Comparison of ENCODE assay signal across 4 cellular contexts in the genomic region with DNA sequence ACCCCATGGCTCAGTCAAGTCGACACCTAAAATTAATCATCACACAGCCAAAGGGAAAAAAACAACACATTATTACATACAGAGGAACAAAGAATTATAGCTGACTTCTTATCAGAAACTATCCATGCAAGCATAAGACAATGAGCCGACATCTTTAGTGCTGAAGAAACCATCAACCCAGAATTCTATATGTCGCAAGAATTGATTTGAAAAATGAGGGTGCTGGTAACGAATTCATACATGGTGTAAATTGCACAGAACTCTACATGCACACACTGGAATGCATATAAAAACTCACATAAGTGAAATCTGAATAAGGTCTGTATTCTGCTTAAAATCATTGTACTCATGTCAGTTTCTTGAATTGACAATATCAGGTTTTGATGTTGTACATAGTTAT.
TF ChIP-seq lines count a peak whose summit lies in the region.

No MANE protein-coding gene starts in this region.

TF ChIP-seq in SK-N-SH, 30 proteins besides CTCF, POLR2A, EP300 and RAD21 (continues in another document):
- TF ChIP-seq, protein P1, sequence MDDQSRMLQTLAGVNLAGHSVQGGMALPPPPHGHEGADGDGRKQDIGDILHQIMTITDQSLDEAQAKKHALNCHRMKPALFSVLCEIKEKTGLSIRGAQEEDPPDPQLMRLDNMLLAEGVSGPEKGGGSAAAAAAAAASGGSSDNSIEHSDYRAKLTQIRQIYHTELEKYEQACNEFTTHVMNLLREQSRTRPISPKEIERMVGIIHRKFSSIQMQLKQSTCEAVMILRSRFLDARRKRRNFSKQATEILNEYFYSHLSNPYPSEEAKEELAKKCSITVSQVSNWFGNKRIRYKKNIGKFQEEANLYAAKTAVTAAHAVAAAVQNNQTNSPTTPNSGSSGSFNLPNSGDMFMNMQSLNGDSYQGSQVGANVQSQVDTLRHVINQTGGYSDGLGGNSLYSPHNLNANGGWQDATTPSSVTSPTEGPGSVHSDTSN (IDR thresholded peaks at IDR 0.05), result no peak
- TF ChIP-seq FOXJ3 (CRISPR knock-in tag; IDR thresholded peaks at IDR 0.05), result no peak
- TF ChIP-seq TEAD4 (IDR thresholded peaks at IDR 0.05; ENCODE audit: borderline replicate concordance, insufficient read depth), result no peak
- TF ChIP-seq GATA2 (CRISPR knock-in tag; IDR thresholded peaks at IDR 0.05), result no peak
- TF ChIP-seq, protein P2, sequence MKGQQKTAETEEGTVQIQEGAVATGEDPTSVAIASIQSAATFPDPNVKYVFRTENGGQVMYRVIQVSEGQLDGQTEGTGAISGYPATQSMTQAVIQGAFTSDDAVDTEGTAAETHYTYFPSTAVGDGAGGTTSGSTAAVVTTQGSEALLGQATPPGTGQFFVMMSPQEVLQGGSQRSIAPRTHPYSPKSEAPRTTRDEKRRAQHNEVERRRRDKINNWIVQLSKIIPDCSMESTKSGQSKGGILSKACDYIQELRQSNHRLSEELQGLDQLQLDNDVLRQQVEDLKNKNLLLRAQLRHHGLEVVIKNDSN (IDR thresholded peaks at IDR 0.05; ENCODE audit: borderline replicate concordance, low read depth), result no peak
- TF ChIP-seq, protein P3, sequence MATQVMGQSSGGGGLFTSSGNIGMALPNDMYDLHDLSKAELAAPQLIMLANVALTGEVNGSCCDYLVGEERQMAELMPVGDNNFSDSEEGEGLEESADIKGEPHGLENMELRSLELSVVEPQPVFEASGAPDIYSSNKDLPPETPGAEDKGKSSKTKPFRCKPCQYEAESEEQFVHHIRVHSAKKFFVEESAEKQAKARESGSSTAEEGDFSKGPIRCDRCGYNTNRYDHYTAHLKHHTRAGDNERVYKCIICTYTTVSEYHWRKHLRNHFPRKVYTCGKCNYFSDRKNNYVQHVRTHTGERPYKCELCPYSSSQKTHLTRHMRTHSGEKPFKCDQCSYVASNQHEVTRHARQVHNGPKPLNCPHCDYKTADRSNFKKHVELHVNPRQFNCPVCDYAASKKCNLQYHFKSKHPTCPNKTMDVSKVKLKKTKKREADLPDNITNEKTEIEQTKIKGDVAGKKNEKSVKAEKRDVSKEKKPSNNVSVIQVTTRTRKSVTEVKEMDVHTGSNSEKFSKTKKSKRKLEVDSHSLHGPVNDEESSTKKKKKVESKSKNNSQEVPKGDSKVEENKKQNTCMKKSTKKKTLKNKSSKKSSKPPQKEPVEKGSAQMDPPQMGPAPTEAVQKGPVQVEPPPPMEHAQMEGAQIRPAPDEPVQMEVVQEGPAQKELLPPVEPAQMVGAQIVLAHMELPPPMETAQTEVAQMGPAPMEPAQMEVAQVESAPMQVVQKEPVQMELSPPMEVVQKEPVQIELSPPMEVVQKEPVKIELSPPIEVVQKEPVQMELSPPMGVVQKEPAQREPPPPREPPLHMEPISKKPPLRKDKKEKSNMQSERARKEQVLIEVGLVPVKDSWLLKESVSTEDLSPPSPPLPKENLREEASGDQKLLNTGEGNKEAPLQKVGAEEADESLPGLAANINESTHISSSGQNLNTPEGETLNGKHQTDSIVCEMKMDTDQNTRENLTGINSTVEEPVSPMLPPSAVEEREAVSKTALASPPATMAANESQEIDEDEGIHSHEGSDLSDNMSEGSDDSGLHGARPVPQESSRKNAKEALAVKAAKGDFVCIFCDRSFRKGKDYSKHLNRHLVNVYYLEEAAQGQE (IDR thresholded peaks at IDR 0.05; ENCODE audit: low read depth, low read length), result no peak
- no peak for TF ChIP-seq RCOR1 (IDR thresholded peaks at IDR 0.05; ENCODE audit: low read length)
- no peak for TF ChIP-seq JUND (IDR thresholded peaks at IDR 0.05)

TF ChIP-seq in SK-N-SH treated with all-trans-retinoic acid at 6 μM for 48 hours, 23 proteins besides CTCF, POLR2A, EP300 and RAD21:
- no peak for TF ChIP-seq ZC3H10 (CRISPR knock-in tag; IDR thresholded peaks at IDR 0.05)
- no peak for TF ChIP-seq BACH2 (CRISPR knock-in tag; IDR thresholded peaks at IDR 0.05; ENCODE audit: borderline replicate concordance)
- TF ChIP-seq, protein P4, sequence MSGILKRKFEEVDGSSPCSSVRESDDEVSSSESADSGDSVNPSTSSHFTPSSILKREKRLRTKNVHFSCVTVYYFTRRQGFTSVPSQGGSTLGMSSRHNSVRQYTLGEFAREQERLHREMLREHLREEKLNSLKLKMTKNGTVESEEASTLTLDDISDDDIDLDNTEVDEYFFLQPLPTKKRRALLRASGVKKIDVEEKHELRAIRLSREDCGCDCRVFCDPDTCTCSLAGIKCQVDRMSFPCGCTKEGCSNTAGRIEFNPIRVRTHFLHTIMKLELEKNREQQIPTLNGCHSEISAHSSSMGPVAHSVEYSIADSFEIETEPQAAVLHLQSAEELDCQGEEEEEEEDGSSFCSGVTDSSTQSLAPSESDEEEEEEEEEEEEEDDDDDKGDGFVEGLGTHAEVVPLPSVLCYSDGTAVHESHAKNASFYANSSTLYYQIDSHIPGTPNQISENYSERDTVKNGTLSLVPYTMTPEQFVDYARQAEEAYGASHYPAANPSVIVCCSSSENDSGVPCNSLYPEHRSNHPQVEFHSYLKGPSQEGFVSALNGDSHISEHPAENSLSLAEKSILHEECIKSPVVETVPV (CRISPR knock-in tag; IDR thresholded peaks at IDR 0.05), result no peak
- no peak for TF ChIP-seq TOX (CRISPR knock-in tag; IDR thresholded peaks at IDR 0.05; ENCODE audit: borderline replicate concordance)
- TF ChIP-seq, protein P5, sequence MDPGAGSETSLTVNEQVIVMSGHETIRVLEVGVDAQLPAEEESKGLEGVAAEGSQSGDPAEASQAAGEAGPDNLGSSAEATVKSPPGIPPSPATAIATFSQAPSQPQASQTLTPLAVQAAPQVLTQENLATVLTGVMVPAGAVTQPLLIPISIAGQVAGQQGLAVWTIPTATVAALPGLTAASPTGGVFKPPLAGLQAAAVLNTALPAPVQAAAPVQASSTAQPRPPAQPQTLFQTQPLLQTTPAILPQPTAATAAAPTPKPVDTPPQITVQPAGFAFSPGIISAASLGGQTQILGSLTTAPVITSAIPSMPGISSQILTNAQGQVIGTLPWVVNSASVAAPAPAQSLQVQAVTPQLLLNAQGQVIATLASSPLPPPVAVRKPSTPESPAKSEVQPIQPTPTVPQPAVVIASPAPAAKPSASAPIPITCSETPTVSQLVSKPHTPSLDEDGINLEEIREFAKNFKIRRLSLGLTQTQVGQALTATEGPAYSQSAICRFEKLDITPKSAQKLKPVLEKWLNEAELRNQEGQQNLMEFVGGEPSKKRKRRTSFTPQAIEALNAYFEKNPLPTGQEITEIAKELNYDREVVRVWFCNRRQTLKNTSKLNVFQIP (CRISPR knock-in tag; IDR thresholded peaks at IDR 0.05; ENCODE audit: borderline replicate concordance, low read depth), result no peak
- no peak for TF ChIP-seq ZNF565 (CRISPR knock-in tag; conservative IDR thresholded peaks at IDR 0.05; ENCODE audit: low read depth)
- no peak for TF ChIP-seq TCF4 (CRISPR knock-in tag; IDR thresholded peaks at IDR 0.05; ENCODE audit: borderline replicate concordance)
- TF ChIP-seq ZFP3 (CRISPR knock-in tag; IDR thresholded peaks at IDR 0.05), result no peak
- TF ChIP-seq ISL1 (CRISPR knock-in tag; IDR thresholded peaks at IDR 0.05), result no peak
- TF ChIP-seq OSR1 (CRISPR knock-in tag; IDR thresholded peaks at IDR 0.05), result no peak
- TF ChIP-seq RARB (CRISPR knock-in tag; IDR thresholded peaks at IDR 0.05), result no peak

TF ChIP-seq in IMR-90, 13 proteins besides CTCF, POLR2A, EP300 and RAD21:
- TF ChIP-seq CEBPB (IDR thresholded peaks at IDR 0.05; ENCODE audit: low read depth, low read length) (peak; percentile 69), RCOR1 (IDR thresholded peaks at IDR 0.05; ENCODE audit: insufficient replicate concordance, low read length) (no peak)

TF ChIP-seq in K562, 482 proteins besides CTCF, POLR2A, EP300 and RAD21:
- no peak for TF ChIP-seq CEBPG (CRISPR knock-in tag; IDR thresholded peaks at IDR 0.05)
- peak in 1 of 2 experiments; percentile 67; a peak in 3 of 4 replicates for TF ChIP-seq CEBPG (tag; conservative IDR thresholded peaks at IDR 0.05 in 1 of 2, IDR thresholded peaks at IDR 0.05 in 1 of 2)
- peak; percentile 77 for TF ChIP-seq CEBPB (tag; IDR thresholded peaks at IDR 0.05)
- TF ChIP-seq SUPT5H (IDR thresholded peaks at IDR 0.05), result no peak
